Comparison of ENCODE assay signal across 14 cellular contexts in the genomic region with DNA sequence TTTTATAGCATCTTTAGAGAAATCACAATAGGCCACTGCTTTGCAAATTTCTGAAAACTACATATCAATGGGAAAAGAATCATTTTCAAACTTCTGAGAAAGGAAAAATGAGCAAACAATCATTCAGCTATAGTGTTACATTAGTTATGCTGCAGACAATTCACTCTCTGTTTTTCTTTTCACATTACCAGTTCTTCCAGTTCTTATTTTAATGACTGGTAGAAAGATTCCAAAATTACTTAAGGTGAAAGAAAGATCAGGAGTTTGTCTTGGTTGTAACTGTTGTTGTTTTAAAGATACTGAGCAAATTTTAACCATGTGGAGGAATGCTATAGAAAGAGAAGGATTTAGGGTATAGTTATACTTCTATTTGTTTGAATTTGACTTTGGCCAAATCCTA. TPM values are rescaled to one million over a fixed set of nuclear protein-coding genes. Genes with fewer than 3 reads are reported as not detected.
DNase-seq lines count a peak whose midpoint lies in the region; ATAC-seq, FAIRE-seq and TF ChIP-seq lines count a peak whose summit lies in the region.
"Had no signal": no experiment of that assay in that cellular context is flagged by ENCODE, and none has a peak within 500 bp of the region (broad histone marks: within the 10 kb centered on the region; RNA-seq: fewer than 3 reads in every experiment).

No MANE protein-coding gene starts in this region.

- DNase-seq in activated CD4-positive, alpha-beta T cell treated with anti-CD3 and anti-CD28 coated beads for 36 hours, result no peak
- DNase-seq in activated CD4-positive, alpha-beta T cell treated with anti-CD3 and anti-CD28 coated beads for 4 hours, result no peak
- peak; percentile 53 for DNase-seq in PC-3
- no peak for DNase-seq in stimulated activated CD4-positive, alpha-beta T cell treated with anti-CD3 and anti-CD28 coated beads, Interleukin-1b, Interleukin-23, amount 100 ng/mL, for 48 hours
- no peak for DNase-seq in ACHN
- DNase-seq: DMS153, left cardiac atrium, right lobe of liver had no signal

- intact Hi-C loops in activated CD4-positive, alpha-beta T cell treated with anti-CD3 and anti-CD28 coated beads for 36 hours (cut with DNase I, micrococcal nuclease), result loop anchor here (1.0 to 10.0 kb wide), 5 partner anchors 13 to 1740 kb away; partner anchors contain the start of gene RASGEF1B (in 1 of the 2)
- intact Hi-C loops in PC-3 (cut with micrococcal nuclease), result no loop called here

- H4K20me1 ChIP-seq in PC-3 (ENCODE audit: low read length), result no peaks in the 10 kb centered on the region

- H3K9me2 ChIP-seq in PC-3 (replicated peaks; ENCODE audit: low read length), result no peaks in the 10 kb centered on the region

- H3K4me2 ChIP-seq in PC-3 (ENCODE audit: low read length), result peak overlapping the region; percentile 28
- H3K4me2 ChIP-seq: A549, neural progenitor cell had no signal

- H2AFZ ChIP-seq in PC-3 (ENCODE audit: low read length), result no peak overlapping the region
- H2AFZ ChIP-seq: neural progenitor cell had no signal

- no peak overlapping the region for H3K4me3 ChIP-seq in PC-3 (ENCODE audit: low read length)
- H3K4me3 ChIP-seq: A549, neural progenitor cell, right lobe of liver had no signal

- in situ Hi-C loops in ACHN (cut with HindIII; ENCODE audit: low pct_ligation_motif_present, low pct_unique_long_range_greater_than_20kb, low sequenced_read_pairs), result no loop called here

- CTCF ChIA-PET in activated CD4-positive, alpha-beta T cell treated with anti-CD3 and anti-CD28 coated beads for 36 hours (lab: Charles Lee), result interaction anchor here (0.7 to 1.2 kb wide), 3 partner anchors 11 to 22 kb away, joined by 3 to 5 read pairs (median 3); partner anchors contain the start of gene RASGEF1B
- CTCF ChIA-PET in PC-3 (lab: Charles Lee), result no interaction called here

- H3K4me1 Mint-ChIP-seq in activated CD4-positive, alpha-beta T cell treated with anti-CD3 and anti-CD28 coated beads for 36 hours, result peaks cover 56% of the 10 kb centered on the region
- H3K4me1 Mint-ChIP-seq in stimulated activated memory B cell treated with anti-CD40 and anti-IgM and Interleukin-4, amounts not matched to agents 10 μg/mL and 1 μg/mL and 100 μg/mL, for 72 hours, result peaks cover 59% of the 10 kb centered on the region
- H3K4me1 Mint-ChIP-seq: neural progenitor cell had no signal

- H3K4me1 ChIP-seq in PC-3 (ENCODE audit: insufficient read depth, low read length), result peaks cover 14% of the 10 kb centered on the region; the same call in 1 of the 2 replicates
- H3K4me1 ChIP-seq: A549, right lobe of liver had no signal

- peaks cover 14% of the 10 kb centered on the region for H3K36me3 Mint-ChIP-seq in activated CD4-positive, alpha-beta T cell treated with anti-CD3 and anti-CD28 coated beads for 36 hours (ENCODE audit: low read depth)
- peaks cover 5% of the 10 kb centered on the region for H3K36me3 Mint-ChIP-seq in stimulated activated memory B cell treated with anti-CD40 and anti-IgM and Interleukin-4, amounts not matched to agents 10 μg/mL and 1 μg/mL and 100 μg/mL, for 72 hours
- H3K36me3 Mint-ChIP-seq: neural progenitor cell had no signal

- no peaks in the 10 kb centered on the region for H3F3A ChIP-seq in PC-3 (ENCODE audit: low read length, unreplicated experiment)

- ATAC-seq in activated CD4-positive, alpha-beta T cell treated with anti-CD3 and anti-CD28 coated beads for 36 hours, result no peak
- no peak for ATAC-seq in PC-3
- ATAC-seq in stimulated activated memory B cell treated with anti-CD40 and anti-IgM and Interleukin-4, amounts not matched to agents 10 μg/mL and 1 μg/mL and 100 μg/mL, for 72 hours, result no peak
- no peak for ATAC-seq in HG03175 (IDR thresholded peaks at IDR 0.05; ENCODE audit: unreplicated experiment)
- ATAC-seq: A549 had no signal

- H3K9ac ChIP-seq in PC-3 (ENCODE audit: low read length), result no peak overlapping the region
- H3K9ac ChIP-seq: neural progenitor cell had no signal

- peaks cover 26% of the 10 kb centered on the region for H3K9me3 Mint-ChIP-seq in activated CD4-positive, alpha-beta T cell treated with anti-CD3 and anti-CD28 coated beads for 36 hours (ENCODE audit: low read depth)
- H3K9me3 Mint-ChIP-seq in stimulated activated memory B cell treated with anti-CD40 and anti-IgM and Interleukin-4, amounts not matched to agents 10 μg/mL and 1 μg/mL and 100 μg/mL, for 72 hours, result peaks cover 7% of the 10 kb centered on the region

- H3K27ac Mint-ChIP-seq in activated CD4-positive, alpha-beta T cell treated with anti-CD3 and anti-CD28 coated beads for 36 hours, result peak overlapping the region; percentile 47
- H3K27ac Mint-ChIP-seq in stimulated activated memory B cell treated with anti-CD40 and anti-IgM and Interleukin-4, amounts not matched to agents 10 μg/mL and 1 μg/mL and 100 μg/mL, for 72 hours, result peak overlapping the region; percentile 75
- H3K27ac Mint-ChIP-seq: neural progenitor cell had no signal

- no peaks in the 10 kb centered on the region for H3K79me2 ChIP-seq in PC-3 (ENCODE audit: low read length)

- no peaks in the 10 kb centered on the region for H3K27me3 Mint-ChIP-seq in activated CD4-positive, alpha-beta T cell treated with anti-CD3 and anti-CD28 coated beads for 36 hours
- H3K27me3 Mint-ChIP-seq in stimulated activated memory B cell treated with anti-CD40 and anti-IgM and Interleukin-4, amounts not matched to agents 10 μg/mL and 1 μg/mL and 100 μg/mL, for 72 hours, result no peaks in the 10 kb centered on the region

- no peaks in the 10 kb centered on the region for H3K27me3 ChIP-seq in PC-3 (ENCODE audit: low read length)
- H3K27me3 ChIP-seq: neural progenitor cell, right lobe of liver had no signal

- no TSS peak for BruUV-seq in PC-3 (replicated peaks; lab: Mats Ljungman, UMichigan)

- peak; percentile 23 for FAIRE-seq in endometrium (lab: Jason Lieb, UNC)
- FAIRE-seq: A549 had no signal

- POLR2A ChIA-PET in activated CD4-positive, alpha-beta T cell treated with anti-CD3 and anti-CD28 coated beads for 36 hours (lab: Charles Lee), result interaction anchor here (0.6 kb wide), 1 partner anchor 21 kb away, joined by 3 read pairs; the partner anchor contains the start of gene RASGEF1B
- POLR2A ChIA-PET in PC-3 (lab: Charles Lee; ENCODE audit: unreplicated experiment), result no interaction called here

- H3K36me3 ChIP-seq in PC-3 (ENCODE audit: low read depth, low read length), result no peaks in the 10 kb centered on the region
- H3K36me3 ChIP-seq: neural progenitor cell, right lobe of liver had no signal

- TF ChIP-seq CTCF in PC-3 (conservative IDR thresholded peaks at IDR 0.05; ENCODE audit: low read depth, low read length), result no peak

- no peak overlapping the region for H3K4me3 Mint-ChIP-seq in activated CD4-positive, alpha-beta T cell treated with anti-CD3 and anti-CD28 coated beads for 36 hours
- no peak overlapping the region for H3K4me3 Mint-ChIP-seq in stimulated activated memory B cell treated with anti-CD40 and anti-IgM and Interleukin-4, amounts not matched to agents 10 μg/mL and 1 μg/mL and 100 μg/mL, for 72 hours
- H3K4me3 Mint-ChIP-seq: neural progenitor cell had no signal

- H3K27ac ChIP-seq in PC-3 (ENCODE audit: low read length), result peak overlapping the region; percentile 56
- H3K27ac ChIP-seq: A549, neural progenitor cell, right lobe of liver had no signal

- no peaks in the 10 kb centered on the region for H3K9me3 ChIP-seq in PC-3 (ENCODE audit: low read length)
- H3K9me3 ChIP-seq: A549, right lobe of liver had no signal

RNA-seq across cellular contexts. Expression of gene RASGEF1B, which starts 20.9 kb away (rescaled TPM):
- 1 to 10 TPM; 3.4 to 4.0 TPM for total RNA-seq in activated CD4-positive, alpha-beta T cell treated with anti-CD3 and anti-CD28 coated beads for 36 hours
- 1.4 TPM in 2 replicates for total RNA-seq in PC-3 (2014; rRNA removed)
- total RNA-seq: HT1080 had no signal
